ENCODE assay signal across 32 cellular contexts in genomic region chr21:38459490-38459889, GRCh38. TPM values are rescaled to one million over a fixed set of nuclear protein-coding genes. Genes with fewer than 3 reads are reported as not detected.
DNase-seq lines count a peak whose midpoint lies in the region; ATAC-seq, FAIRE-seq and TF ChIP-seq lines count a peak whose summit lies in the region.
"Had no signal": no experiment of that assay in that cellular context is flagged by ENCODE, and none has a peak within 500 bp of the region (broad histone marks: within the 10 kb centered on the region; RNA-seq: fewer than 3 reads in every experiment).

No MANE protein-coding gene starts in this region.

- no peak overlapping the region for H2BK5ac ChIP-seq in neuronal stem cell (ENCODE audit: low read length)

- no peaks in the 10 kb centered on the region for H3K9me1 ChIP-seq in endothelial cell of umbilical vein (replicated peaks; ENCODE audit: control insufficient read depth, extremely low read depth, insufficient read depth, low read length)

- H2AFZ ChIP-seq in endothelial cell of umbilical vein (ENCODE audit: low read depth, low read length) (no peak overlapping the region), neuronal stem cell (ENCODE audit: low read length) (peak overlapping the region; percentile 78)
- H2AFZ ChIP-seq: GM23338 had no signal

- no peaks in the 10 kb centered on the region for H3K4me1 Mint-ChIP-seq in Caco-2 (ENCODE audit: low read depth, unreplicated experiment)
- H3K4me1 Mint-ChIP-seq: activated CD4-positive, alpha-beta memory T cell treated with anti-CD3 and anti-CD28 coated beads, Interleukin-2, amount 10 ng/mL, durations not matched to agents 7 days and 5 days; activated naive CD4-positive, alpha-beta T cell treated with anti-CD3 and anti-CD28 coated beads, Interleukin-2, amount 50 U/mL, for 24 hours; activated T-helper 17 cell treated with anti-CD3 and anti-CD28 coated beads, Interleukin-2, amount 50 U/mL, for 72 hours; memory B cell; T-helper 17 cell had no signal

- intact Hi-C loops in heart right ventricle (cut with DNase I), result no loop called here
- intact Hi-C loops in right cardiac atrium (cut with DNase I), result no loop called here
- intact Hi-C loops in endothelial cell of umbilical vein (cut with micrococcal nuclease), result no loop called here
- intact Hi-C loops in Caco-2 (cut with micrococcal nuclease; ENCODE audit: unreplicated experiment), result no loop called here

- H3K27me3 ChIP-seq in heart right ventricle (no peaks in the 10 kb centered on the region), right cardiac atrium (ENCODE audit: control insufficient read depth, insufficient read depth) (no peaks in the 10 kb centered on the region), endothelial cell of umbilical vein (ENCODE audit: control insufficient read depth in 2 of 2, insufficient read depth in 2 of 2, low read length in 2 of 2) (no peaks in the 10 kb centered on the region), neuronal stem cell (ENCODE audit: control insufficient read depth in 3 of 3, insufficient read depth in 3 of 3, low read depth in 1 of 3, low read length in 3 of 3) (no peaks in the 10 kb centered on the region), Caco-2 (replicated peaks; ENCODE audit: control insufficient read depth, insufficient read depth, low read length) (no peaks in the 10 kb centered on the region)
- H3K27me3 ChIP-seq: BE2C, Peyer's patch had no signal

- no peak overlapping the region for H2BK120ac ChIP-seq in neuronal stem cell (ENCODE audit: low read depth, low read length)

- peak overlapping the region in 8 of 10 donors; percentile 11 to 76 (median 58) for H3K27ac ChIP-seq in heart right ventricle
- no peak overlapping the region for H3K27ac ChIP-seq in right cardiac atrium (ENCODE audit: low read length)
- peak overlapping the region; percentile 98 for H3K27ac ChIP-seq in endothelial cell of umbilical vein (ENCODE audit: insufficient read depth, low read depth, low read length)
- no peak overlapping the region for H3K27ac ChIP-seq in neuronal stem cell (replicated peaks; ENCODE audit: low read length)
- H3K27ac ChIP-seq: Peyer's patch had no signal

- peaks cover 9% of the 10 kb centered on the region for H3K27me3 Mint-ChIP-seq in Caco-2 (ENCODE audit: insufficient read depth, unreplicated experiment)
- H3K27me3 Mint-ChIP-seq: activated CD4-positive, alpha-beta memory T cell treated with anti-CD3 and anti-CD28 coated beads, Interleukin-2, amount 10 ng/mL, durations not matched to agents 7 days and 5 days; activated T-helper 17 cell treated with anti-CD3 and anti-CD28 coated beads, Interleukin-2, amount 50 U/mL, for 72 hours had no signal

- BruUV-seq in endothelial cell of umbilical vein (replicated peaks; lab: Mats Ljungman, UMichigan) (no TSS peak), Caco-2 (replicated peaks; lab: Mats Ljungman, UMichigan) (no TSS peak)

- no peaks in the 10 kb centered on the region for H4K20me1 ChIP-seq in endothelial cell of umbilical vein (replicated peaks; ENCODE audit: control insufficient read depth, extremely low read depth, insufficient read depth, low read length)

- H3K4ac ChIP-seq in neuronal stem cell (ENCODE audit: low read length), result no peak overlapping the region

- no peak overlapping the region for H3K27ac Mint-ChIP-seq in Caco-2 (ENCODE audit: unreplicated experiment)
- H3K27ac Mint-ChIP-seq: activated CD4-positive, alpha-beta memory T cell treated with anti-CD3 and anti-CD28 coated beads, Interleukin-2, amount 10 ng/mL, durations not matched to agents 7 days and 5 days; activated naive CD4-positive, alpha-beta T cell treated with anti-CD3 and anti-CD28 coated beads, Interleukin-2, amount 50 U/mL, for 24 hours; activated T-helper 17 cell treated with anti-CD3 and anti-CD28 coated beads, Interleukin-2, amount 50 U/mL, for 72 hours; GM23338; memory B cell; T-helper 17 cell had no signal

- no peak overlapping the region for H3K4me3 ChIP-seq in heart right ventricle
- no peak overlapping the region for H3K4me3 ChIP-seq in right cardiac atrium (ENCODE audit: low read length)
- no peak overlapping the region for H3K4me3 ChIP-seq in endothelial cell of umbilical vein (replicated peaks in 1 of 3; ENCODE audit: insufficient read depth in 1 of 3, low read depth in 1 of 3, low read length in 3 of 3)
- H3K4me3 ChIP-seq in neuronal stem cell (ENCODE audit: low read length in 2 of 2), result no peak overlapping the region
- H3K4me3 ChIP-seq in Caco-2 (ENCODE audit: low read depth, low read length), result no peak overlapping the region
- H3K4me3 ChIP-seq: dorsolateral prefrontal cortex, GM23338, Peyer's patch had no signal

- H3K4me1 ChIP-seq in heart right ventricle, result peaks cover 0 to 71% (median 23%) of the 10 kb centered on the region in 9 donors
- peaks cover 4% of the 10 kb centered on the region for H3K4me1 ChIP-seq in right cardiac atrium (ENCODE audit: control insufficient read depth, insufficient read depth, low read length)
- peaks cover 76% of the 10 kb centered on the region for H3K4me1 ChIP-seq in endothelial cell of umbilical vein (ENCODE audit: control insufficient read depth, extremely low read depth, insufficient read depth, low read length)
- peaks cover 4 to 14% of the 10 kb centered on the region in 2 donors for H3K4me1 ChIP-seq in neuronal stem cell (ENCODE audit: control insufficient read depth in 2 of 2, insufficient read depth in 1 of 2, low read depth in 1 of 2, low read length in 2 of 2)
- H3K4me1 ChIP-seq in Caco-2, result no peaks in the 10 kb centered on the region
- H3K4me1 ChIP-seq: BE2C, Peyer's patch had no signal

- TF ChIP-seq CTCF in heart right ventricle (IDR thresholded peaks at IDR 0.05) (no peak), endothelial cell of umbilical vein (IDR thresholded peaks at IDR 0.05; ENCODE audit: extremely low read depth in 1 of 2, insufficient read depth in 1 of 2, low read depth in 1 of 2, low read length in 2 of 2) (no peak), Caco-2 (IDR thresholded peaks at IDR 0.05; ENCODE audit: insufficient read depth in 1 of 2, low read depth in 1 of 2, low read length in 1 of 2, severe bottlenecking in 1 of 2, unreplicated experiment in 1 of 2) (no peak)

- no peak overlapping the region for H2AK5ac ChIP-seq in neuronal stem cell (ENCODE audit: low read depth, low read length)

- ATAC-seq in heart right ventricle, result no peak
- no peak for ATAC-seq in right cardiac atrium
- ATAC-seq in HG03039 (IDR thresholded peaks at IDR 0.05; ENCODE audit: unreplicated experiment), result no peak
- ATAC-seq: activated T-helper 17 cell treated with anti-CD3 and anti-CD28 coated beads, Interleukin-2, amount 50 U/mL, for 72 hours; GM23338; stimulated activated naive CD8-positive, alpha-beta T cell treated with anti-CD3 and anti-CD28 coated beads, Interleukin-15, Interleukin-2, amounts not matched to agents 100 U/mL and 50 U/mL, for 24 hours; T-helper 17 cell had no signal

- no peak overlapping the region for H3K18ac ChIP-seq in neuronal stem cell (ENCODE audit: low read length)

- H3K23ac ChIP-seq in neuronal stem cell (ENCODE audit: low read depth, low read length, poor library complexity), result no peak overlapping the region

- dilution Hi-C loops in endothelial cell of umbilical vein (cut with MboI; ENCODE audit: extremely low pct_ligation_motif_present, low sequenced_read_pairs), result no loop called here

- FAIRE-seq in endothelial cell of umbilical vein (lab: Jason Lieb, UNC) (peak; percentile 42), H54 (lab: Jason Lieb, UNC) (no peak)

- CTCF ChIA-PET in endothelial cell of umbilical vein (lab: Charles Lee), result interaction anchor here (1.7 to 2.4 kb wide), 2 partner anchors 11 to 20 kb away, joined by 3 to 6 read pairs; no protein-coding TSS in a partner anchor
- CTCF ChIA-PET in Caco-2 (lab: Charles Lee), result no interaction called here

- H3K9me3 ChIP-seq in heart right ventricle (no peaks in the 10 kb centered on the region), right cardiac atrium (ENCODE audit: control insufficient read depth, low read length) (no peaks in the 10 kb centered on the region), endothelial cell of umbilical vein (replicated peaks; ENCODE audit: control insufficient read depth, insufficient read depth, low read length) (no peaks in the 10 kb centered on the region), neuronal stem cell (replicated peaks in 1 of 2; ENCODE audit: control insufficient read depth in 2 of 2, insufficient read depth in 1 of 2, low read depth in 1 of 2, low read length in 2 of 2) (no peaks in the 10 kb centered on the region), Caco-2 (no peaks in the 10 kb centered on the region)
- H3K9me3 ChIP-seq: BE2C, Peyer's patch had no signal

- no peak overlapping the region for H2BK15ac ChIP-seq in neuronal stem cell (ENCODE audit: low read length)

- H3K36me3 ChIP-seq in heart right ventricle (no peaks in the 10 kb centered on the region), endothelial cell of umbilical vein (ENCODE audit: control insufficient read depth in 2 of 2, extremely low read depth in 1 of 2, insufficient read depth in 2 of 2, low read length in 2 of 2) (peaks cover 0 to 7% of the 10 kb centered on the region in 2 experiments), neuronal stem cell (replicated peaks in 1 of 2; ENCODE audit: control insufficient read depth in 2 of 2, insufficient read depth in 2 of 2, low read length in 2 of 2) (no peaks in the 10 kb centered on the region), Caco-2 (ENCODE audit: control insufficient read depth, insufficient read depth, low read length) (no peaks in the 10 kb centered on the region)
- H3K36me3 ChIP-seq: BE2C, Peyer's patch had no signal

- H4K8ac ChIP-seq in neuronal stem cell (ENCODE audit: low read depth, low read length), result no peak overlapping the region

- no peak overlapping the region for H3K4me3 Mint-ChIP-seq in Caco-2 (ENCODE audit: unreplicated experiment)
- H3K4me3 Mint-ChIP-seq: activated CD4-positive, alpha-beta memory T cell treated with anti-CD3 and anti-CD28 coated beads, Interleukin-2, amount 10 ng/mL, durations not matched to agents 7 days and 5 days; activated naive CD4-positive, alpha-beta T cell treated with anti-CD3 and anti-CD28 coated beads, Interleukin-2, amount 50 U/mL, for 24 hours; activated T-helper 17 cell treated with anti-CD3 and anti-CD28 coated beads, Interleukin-2, amount 50 U/mL, for 72 hours; GM23338; HFFc6; memory B cell; neural crest cell; T-helper 17 cell had no signal

- TF ChIP-seq POLR2A in endothelial cell of umbilical vein (IDR thresholded peaks at IDR 0.05; ENCODE audit: low read depth, low read length) (no peak), H54 (IDR thresholded peaks at IDR 0.05; ENCODE audit: low read depth, low read length) (no peak)

- H2BK12ac ChIP-seq in neuronal stem cell (ENCODE audit: low read length), result no peak overlapping the region

- H3K14ac ChIP-seq in neuronal stem cell (ENCODE audit: low read length), result no peak overlapping the region

- H3K4me2 ChIP-seq in endothelial cell of umbilical vein (ENCODE audit: insufficient read depth, low read length) (peak overlapping the region; percentile 78), neuronal stem cell (ENCODE audit: insufficient read depth, low read length, poor library complexity, severe bottlenecking) (no peak overlapping the region)
- H3K4me2 ChIP-seq: GM23338 had no signal

- no peaks in the 10 kb centered on the region for H3K9me3 Mint-ChIP-seq in Caco-2 (ENCODE audit: unreplicated experiment)
- H3K9me3 Mint-ChIP-seq: activated CD4-positive, alpha-beta memory T cell treated with anti-CD3 and anti-CD28 coated beads, Interleukin-2, amount 10 ng/mL, durations not matched to agents 7 days and 5 days; activated naive CD4-positive, alpha-beta T cell treated with anti-CD3 and anti-CD28 coated beads, Interleukin-2, amount 50 U/mL, for 24 hours; activated T-helper 17 cell treated with anti-CD3 and anti-CD28 coated beads, Interleukin-2, amount 50 U/mL, for 72 hours; GM23338; HFFc6 had no signal

- H3K79me1 ChIP-seq in neuronal stem cell (ENCODE audit: low read depth, low read length), result no peaks in the 10 kb centered on the region

- POLR2A ChIA-PET in endothelial cell of umbilical vein (lab: Charles Lee), result no interaction called here
- POLR2A ChIA-PET in Caco-2 (lab: Charles Lee), result no interaction called here

- no peaks in the 10 kb centered on the region for H3K36me3 Mint-ChIP-seq in Caco-2 (ENCODE audit: insufficient read depth, unreplicated experiment)
- H3K36me3 Mint-ChIP-seq: activated naive CD4-positive, alpha-beta T cell treated with anti-CD3 and anti-CD28 coated beads, Interleukin-2, amount 50 U/mL, for 24 hours; memory B cell had no signal

- WGBS in heart right ventricle, 2 donors, result 97 to 99% methylated on average over 1 of the region's 1 CpG
- WGBS in right cardiac atrium, result 95% methylated on average over 1 of the region's 1 CpG
- WGBS in neuronal stem cell (ENCODE audit: extremely low coverage in 2 of 2, insufficient read length in 2 of 2, insufficient replicate concordance in 1 of 2), 2 donors, result no CpG with 5 or more reads among the region's 1 CpG

- peaks cover 81% of the 10 kb centered on the region for H3K79me2 ChIP-seq in endothelial cell of umbilical vein (ENCODE audit: control insufficient read depth, insufficient read depth, low read length)

- DNase-seq in heart right ventricle (no peak), right cardiac atrium (no peak), endothelial cell of umbilical vein (ENCODE audit: low read depth, low spot score) (no peak), neuronal stem cell (ENCODE audit: low spot score) (no peak), H54 (ENCODE audit: insufficient read length, low spot score) (no peak), Caco-2 (no peak)
- no peak for DNase-seq in stimulated activated CD4-positive, alpha-beta T cell treated with anti-CD3 and anti-CD28 coated beads, Interleukin-4, amount 100 ng/mL, for 24 hours
- DNase-seq: ACHN; activated CD4-positive, alpha-beta memory T cell treated with anti-CD3 and anti-CD28 coated beads, Interleukin-2, amount 10 ng/mL, durations not matched to agents 7 days and 5 days; activated CD4-positive, CD25-positive, alpha-beta regulatory T cell treated with anti-CD3 and anti-CD28 coated beads, Interleukin-2, amount 50 U/mL, for 72 hours; BE2C; central memory CD4-positive, alpha-beta T cell; DMS153; dorsolateral prefrontal cortex; Kasumi-1; kidney glomerular epithelial cell; NCI-H1694 treated with DMSO at 0.1 percent for 48 hours; NCI-H2227 treated with DMSO at 0.1 percent for 48 hours; NCI-H526 treated with DMSO at 0.1 percent for 48 hours; Peyer's patch; stimulated activated CD4-positive, alpha-beta T cell treated with anti-CD3 and anti-CD28 coated beads, Interleukin-15, amount 100 ng/mL, for 24 hours; stimulated activated naive CD8-positive, alpha-beta T cell treated with anti-CD3 and anti-CD28 coated beads, Interleukin-15, Interleukin-2, amounts not matched to agents 100 U/mL and 50 U/mL, for 24 hours; T-helper 17 cell had no signal

- H3K9ac ChIP-seq in endothelial cell of umbilical vein (replicated peaks; ENCODE audit: extremely low read depth, insufficient read depth, low read length) (peak overlapping the region; percentile 67), neuronal stem cell (ENCODE audit: low read depth, low read length, poor library complexity) (no peak overlapping the region)

- no peak overlapping the region for H4K91ac ChIP-seq in neuronal stem cell (ENCODE audit: low read depth, low read length, poor library complexity)

RNA-seq across cellular contexts. Expression of gene ERG, which starts 38.8 kb away (rescaled TPM):
- total RNA-seq in heart right ventricle (10 to 100 TPM; 10.7 to 30.5 (median 16.5) TPM), right cardiac atrium (10 to 100 TPM; 10.7 to 20.1 (median 17.9) TPM), endothelial cell of umbilical vein (210 and 223 TPM in 2 replicates), Caco-2 (2022) (not detected in 2 replicates)
- polyA plus RNA-seq in heart right ventricle (10 to 100 TPM in 1 of 2 donors, 1 to 10 TPM in 1; 9.5 to 10.2 TPM), right cardiac atrium (6.6 TPM), endothelial cell of umbilical vein (173 and 202 TPM in 2 replicates)
- 102 and 124 TPM in 2 replicates for polyA plus RNA-seq in endothelial cell of umbilical vein (2011; cell fraction: cytosol; rRNA removed)
- polyA plus RNA-seq in endothelial cell of umbilical vein (2011; cell fraction: nucleus; rRNA removed), result 226 and 271 TPM in 2 replicates
- 146 and 167 TPM in 2 replicates for polyA plus RNA-seq in endothelial cell of umbilical vein (2012)
- polyA minus RNA-seq in endothelial cell of umbilical vein, result 250 and 253 TPM in 2 replicates
- not detected for polyA minus RNA-seq in endothelial cell of umbilical vein (2011; cell fraction: cytosol; rRNA and poly(A)+ RNA removed)
- polyA minus RNA-seq in endothelial cell of umbilical vein (2011; cell fraction: nucleus; rRNA and poly(A)+ RNA removed), result 356 and 482 TPM in 2 replicates
- polyA plus RNA-seq in neuronal stem cell (2013, experiment 1 of 2), result not detected
- 0.04 TPM for polyA plus RNA-seq in neuronal stem cell (2013, experiment 2 of 2)
- total RNA-seq: activated CD4-positive, alpha-beta memory T cell treated with anti-CD3 and anti-CD28 coated beads, Interleukin-2, amount 10 ng/mL, durations not matched to agents 7 days and 5 days; activated T-helper 17 cell treated with anti-CD3 and anti-CD28 coated beads, Interleukin-2, amount 50 U/mL, for 72 hours; HFFc6; progenitor cell of endocrine pancreas; SK-MEL-5; T-helper 17 cell had no signal

Comparison
In these comparisons a context has a peak if more than half of its experiments do, and no peak if none do; other contexts are left out.
1. H3K27ac ChIP-seq: peak in heart right ventricle (8 of 10) and endothelial cell of umbilical vein (single experiment); none in right cardiac atrium (single experiment) and neuronal stem cell (single experiment).
2. RNA of gene ERG, which starts 38.8 kb away (total RNA-seq): 210 to 223 TPM in endothelial cell of umbilical vein, 10.7 to 20.1 TPM in right cardiac atrium and 10.7 to 30.5 TPM in heart right ventricle; not detected in Caco-2; every median in the first group is over 10 times any median in the second.